Comparison of ENCODE assay signal across 8 cellular contexts in the genomic region with DNA sequence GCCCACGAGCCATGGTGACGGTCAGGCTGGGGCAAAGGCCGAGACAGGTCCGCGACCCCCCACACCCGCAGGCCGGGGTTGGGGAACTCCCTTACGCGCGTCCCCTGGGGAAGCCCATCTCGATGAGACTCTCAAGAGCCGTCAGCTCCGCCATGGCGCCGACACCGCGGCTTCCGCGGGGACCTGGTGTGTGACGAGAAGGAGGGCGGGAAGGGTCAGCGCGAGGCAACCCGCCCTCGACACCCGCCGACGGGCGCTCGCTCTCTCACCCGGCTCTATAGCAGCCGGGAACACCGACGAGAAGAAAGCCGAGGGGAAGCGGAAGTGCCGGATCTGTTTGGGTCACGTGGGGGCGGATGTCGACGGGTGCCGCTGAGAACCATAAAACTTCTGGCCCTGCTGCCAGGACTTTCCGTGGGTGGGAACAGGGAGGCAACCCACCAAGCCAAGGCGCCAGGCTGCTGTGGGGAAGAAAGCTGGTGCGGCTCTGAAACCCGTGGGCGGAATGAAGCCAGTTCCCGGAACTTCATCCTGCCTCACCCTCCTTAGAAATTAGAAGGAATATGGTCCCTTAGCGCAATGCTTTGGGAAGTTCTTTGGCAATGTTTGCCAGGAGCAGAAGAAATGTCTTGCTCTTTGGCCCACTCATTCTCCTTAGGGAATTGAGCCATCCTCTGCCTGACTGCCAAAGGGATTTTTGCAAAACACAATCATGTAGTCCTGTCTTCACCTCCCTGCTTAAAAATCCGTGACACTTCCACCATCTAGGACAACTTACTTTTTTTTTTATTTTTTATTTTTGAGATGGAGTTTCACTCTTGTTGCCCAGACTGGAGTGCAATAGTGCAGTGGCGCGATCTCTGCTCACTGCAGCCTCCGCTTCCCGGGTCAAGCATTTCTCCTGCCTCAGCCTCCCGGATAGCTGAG. TPM values are rescaled to one million over a fixed set of nuclear protein-coding genes. Genes with fewer than 3 reads are reported as not detected.
DNase-seq lines count a peak whose midpoint lies in the region; ATAC-seq and TF ChIP-seq lines count a peak whose summit lies in the region.

A gene with protein sequence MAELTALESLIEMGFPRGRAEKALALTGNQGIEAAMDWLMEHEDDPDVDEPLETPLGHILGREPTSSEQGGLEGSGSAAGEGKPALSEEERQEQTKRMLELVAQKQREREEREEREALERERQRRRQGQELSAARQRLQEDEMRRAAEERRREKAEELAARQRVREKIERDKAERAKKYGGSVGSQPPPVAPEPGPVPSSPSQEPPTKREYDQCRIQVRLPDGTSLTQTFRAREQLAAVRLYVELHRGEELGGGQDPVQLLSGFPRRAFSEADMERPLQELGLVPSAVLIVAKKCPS (minus strand): TSS at position 304 of the 927 bp plus-strand sequence. CDS start 150 bp downstream, at position 154.

- DNase-seq in CD8-positive, alpha-beta memory T cell = peak; percentile 75 to 87 (median 81)
- peak; percentile 47 for DNase-seq in SIG-M5 (lab: John Stamatoyannopoulos, UW)
- DNase-seq in activated effector memory CD4-positive, alpha-beta T cell treated with anti-CD3 and anti-CD28 coated beads, Interleukin-2, amount 50 U/mL, for 16 hours = peak; percentile 94
- peak; percentile 90 for DNase-seq in fibroblast of the conjunctiva (ENCODE audit: low read depth)
- peak; percentile 74 to 83 for DNase-seq in stimulated activated naive CD8-positive, alpha-beta T cell treated with anti-CD3 and anti-CD28 coated beads, Interleukin-15, amount 100 ng/mL, for 72 hours

- no peaks in the 10 kb centered on the region for H3K9me3 ChIP-seq in CD8-positive, alpha-beta memory T cell (ENCODE audit: low read length)
- no peaks in the 10 kb centered on the region for H3K9me3 ChIP-seq in Loucy (ENCODE audit: insufficient read depth, low read depth, low read length)
- no peaks in the 10 kb centered on the region for H3K9me3 ChIP-seq in neural cell (ENCODE audit: low read length)

- H3K9me2 ChIP-seq in Loucy (replicated peaks; ENCODE audit: low read depth, low read length) = no peaks in the 10 kb centered on the region
- H3K9me2 ChIP-seq in neural cell (ENCODE audit: insufficient read depth, low read length) = no peaks in the 10 kb centered on the region

- H3K9ac ChIP-seq in Loucy (ENCODE audit: low read depth, low read length, poor library complexity, severe bottlenecking) = peak within 1 kb of the TSS; percentile 90
- H3K9ac ChIP-seq in neural cell (ENCODE audit: low read length) = peak within 1 kb of the TSS; percentile 84

- ATAC-seq in GM21529 (IDR thresholded peaks at IDR 0.05; ENCODE audit: unreplicated experiment) = peak; percentile 66
- peak; percentile 89 for ATAC-seq in stimulated activated naive CD8-positive, alpha-beta T cell treated with anti-CD3 and anti-CD28 coated beads, Interleukin-15, amount 100 ng/mL, for 72 hours

- peak within 1 kb of the TSS; percentile 89 to 99 (median 95) for H3K27ac Mint-ChIP-seq in CD8-positive, alpha-beta memory T cell
- peak within 1 kb of the TSS; percentile 93 to 99 for H3K27ac Mint-ChIP-seq in stimulated activated naive CD8-positive, alpha-beta T cell treated with anti-CD3 and anti-CD28 coated beads, Interleukin-15, amount 100 ng/mL, for 72 hours

- no peak for TF ChIP-seq CTCF in Loucy (conservative IDR thresholded peaks at IDR 0.05; ENCODE audit: low read length)
- no peak for TF ChIP-seq CTCF in neural cell (IDR thresholded peaks at IDR 0.05; ENCODE audit: poor library complexity, severe bottlenecking)

- H3F3A ChIP-seq in Loucy (ENCODE audit: low read depth) (no peaks in the 10 kb centered on the region), neural cell (ENCODE audit: insufficient read depth, low read length, poor library complexity, severe bottlenecking) (no peaks in the 10 kb centered on the region)

- peak; percentile 38 for TF ChIP-seq EP300 in neural cell (conservative IDR thresholded peaks at IDR 0.05; ENCODE audit: poor library complexity, severe bottlenecking)

- peak within 1 kb of the TSS; percentile 86 for H3K27ac ChIP-seq in CD8-positive, alpha-beta memory T cell (ENCODE audit: low read depth, low read length)
- peak within 1 kb of the TSS; percentile 69 for H3K27ac ChIP-seq in neural cell (ENCODE audit: low read length)

- H3K9me3 Mint-ChIP-seq in CD8-positive, alpha-beta memory T cell = no peaks in the 10 kb centered on the region
- H3K9me3 Mint-ChIP-seq in stimulated activated naive CD8-positive, alpha-beta T cell treated with anti-CD3 and anti-CD28 coated beads, Interleukin-15, amount 100 ng/mL, for 72 hours = no peaks in the 10 kb centered on the region

- peak; percentile 25 for TF ChIP-seq RAD21 in neural cell (conservative IDR thresholded peaks at IDR 0.05)

- H3K27me3 Mint-ChIP-seq in CD8-positive, alpha-beta memory T cell = no peaks in the 10 kb centered on the region
- H3K27me3 Mint-ChIP-seq in stimulated activated naive CD8-positive, alpha-beta T cell treated with anti-CD3 and anti-CD28 coated beads, Interleukin-15, amount 100 ng/mL, for 72 hours = no peaks in the 10 kb centered on the region

- CTCF ChIA-PET in CD8-positive, alpha-beta memory T cell (lab: Charles Lee) = interaction anchor here (0.8 to 3.2 kb wide), 9 partner anchors 8 to 186 kb away, joined by 3 to 22 read pairs (median 3); a partner anchor contains a TSS

- H3K4me3 ChIP-seq in CD8-positive, alpha-beta memory T cell (ENCODE audit: low read length) = peak within 1 kb of the TSS; percentile 97
- H3K4me3 ChIP-seq in Loucy (ENCODE audit: low read length, poor library complexity, severe bottlenecking) (peak within 1 kb of the TSS; percentile 91), neural cell (ENCODE audit: low read length) (peak within 1 kb of the TSS; percentile 79)

- H4K20me1 ChIP-seq in Loucy (ENCODE audit: insufficient read depth, low read length, poor library complexity, severe bottlenecking) = peaks cover 21% of the 10 kb centered on the region
- no peaks in the 10 kb centered on the region for H4K20me1 ChIP-seq in neural cell (ENCODE audit: insufficient read depth)

- H3K27me3 ChIP-seq in CD8-positive, alpha-beta memory T cell (ENCODE audit: insufficient read depth, low read length, poor library complexity, severe bottlenecking) = no peaks in the 10 kb centered on the region
- H3K27me3 ChIP-seq in Loucy (ENCODE audit: insufficient read depth, low read length, poor library complexity, severe bottlenecking) (no peaks in the 10 kb centered on the region), neural cell (ENCODE audit: insufficient read depth, low read depth, low read length) (no peaks in the 10 kb centered on the region)

- H2AFZ ChIP-seq in Loucy (ENCODE audit: low read length) (peak within 1 kb of the TSS; percentile 99), neural cell (ENCODE audit: low read depth, low read length) (peak within 1 kb of the TSS; percentile 60)

- H3K4me2 ChIP-seq in Loucy (ENCODE audit: low read depth, low read length, poor library complexity, severe bottlenecking) (peak within 1 kb of the TSS; percentile 85), neural cell (ENCODE audit: low read length) (peak within 1 kb of the TSS; percentile 91)

- H3K4me1 Mint-ChIP-seq in CD8-positive, alpha-beta memory T cell = peaks cover 26 to 38% (median 37%) of the 10 kb centered on the region in 3 donors
- H3K4me1 Mint-ChIP-seq in stimulated activated naive CD8-positive, alpha-beta T cell treated with anti-CD3 and anti-CD28 coated beads, Interleukin-15, amount 100 ng/mL, for 72 hours = peaks cover 51% of the 10 kb centered on the region

- peaks cover 0 to 39% (median 2%) of the 10 kb centered on the region in 3 donors for H3K36me3 Mint-ChIP-seq in CD8-positive, alpha-beta memory T cell

- peaks cover 19% of the 10 kb centered on the region for H3K4me1 ChIP-seq in CD8-positive, alpha-beta memory T cell (ENCODE audit: insufficient read depth, low read length)
- H3K4me1 ChIP-seq in Loucy (ENCODE audit: insufficient read depth, low read length, poor library complexity, severe bottlenecking) = peaks cover 17% of the 10 kb centered on the region

- peaks cover 39% of the 10 kb centered on the region for H3K79me2 ChIP-seq in Loucy (ENCODE audit: insufficient read depth, low read length)
- peaks cover 8% of the 10 kb centered on the region for H3K79me2 ChIP-seq in neural cell (replicated peaks; ENCODE audit: insufficient read depth, low read length)

- peaks cover 9% of the 10 kb centered on the region for H3K36me3 ChIP-seq in CD8-positive, alpha-beta memory T cell (ENCODE audit: insufficient read depth, low read length)
- H3K36me3 ChIP-seq in Loucy (ENCODE audit: insufficient read depth, low read length) (no peaks in the 10 kb centered on the region; the same call in 1 of the 2 replicates), neural cell (ENCODE audit: insufficient read depth, low read length) (no peaks in the 10 kb centered on the region)

- peak within 1 kb of the TSS; percentile 80 to 96 (median 90) for H3K4me3 Mint-ChIP-seq in CD8-positive, alpha-beta memory T cell
- peak within 1 kb of the TSS; percentile 83 to 85 for H3K4me3 Mint-ChIP-seq in stimulated activated naive CD8-positive, alpha-beta T cell treated with anti-CD3 and anti-CD28 coated beads, Interleukin-15, amount 100 ng/mL, for 72 hours

- POLR2A ChIA-PET in CD8-positive, alpha-beta memory T cell (lab: Charles Lee) = interaction anchor here (0.6 to 1.2 kb wide), 5 partner anchors 14 to 117 kb away, joined by 3 to 5 read pairs (median 3); a partner anchor contains a TSS

TF ChIP-seq in neural cell, 6 proteins besides CTCF, POLR2A, EP300 and RAD21 (continues in another document):
- TF ChIP-seq MXI1 (conservative IDR thresholded peaks at IDR 0.05; ENCODE audit: poor library complexity, severe bottlenecking) = peak; percentile 83
- no peak for TF ChIP-seq EZH2 (IDR thresholded peaks at IDR 0.05; ENCODE audit: borderline replicate concordance, insufficient read depth, low read length, poor library complexity, severe bottlenecking)
- peak; percentile 41 for TF ChIP-seq SMC3 (conservative IDR thresholded peaks at IDR 0.05; ENCODE audit: poor library complexity)
- peak; percentile 55 for TF ChIP-seq TAF1 (IDR thresholded peaks at IDR 0.05; ENCODE audit: low read depth)
- TF ChIP-seq POLR2AphosphoS5 (IDR thresholded peaks at IDR 0.05) = peak; percentile 91

RNA-seq across cellular contexts. Expression of the gene that starts here (rescaled TPM):
- 100 to 1,000 TPM; 142 to 143 TPM for total RNA-seq in CD8-positive, alpha-beta memory T cell
- 164 TPM for polyA plus RNA-seq in CD8-positive, alpha-beta memory T cell
- 209 and 248 TPM in 2 replicates for polyA plus RNA-seq in neural cell
- 89.5 and 109 TPM in 2 replicates for polyA minus RNA-seq in neural cell

Comparison
In these comparisons a context has a peak if more than half of its experiments do, and no peak if none do; other contexts are left out.
1. Peak in every context shown above with its lines: DNase-seq, ATAC-seq, H3K4me3 ChIP-seq and H3K27ac ChIP-seq.